In genomic region chr10:5615263-5615820, GRCh38 we compare ENCODE assay signal across 22 cellular contexts. TPM values are rescaled to one million over a fixed set of nuclear protein-coding genes. Genes with fewer than 3 reads are reported as not detected.
A peak's percentile ranks its signal among the peaks of the same experiment; 100 is the strongest.
DNase-seq lines count a peak whose midpoint lies in the region; ATAC-seq and TF ChIP-seq lines count a peak whose summit lies in the region.
"Had no signal": no experiment of that assay in that cellular context is flagged by ENCODE, and none has a peak within 500 bp of the region (broad histone marks: within the 10 kb centered on the region; RNA-seq: fewer than 3 reads in every experiment).

No MANE protein-coding gene starts in this region.

- H3K36me3 ChIP-seq in left ventricle myocardium inferior = no peaks in the 10 kb centered on the region
- H3K36me3 ChIP-seq in heart left ventricle = no peaks in the 10 kb centered on the region
- H3K36me3 ChIP-seq in muscle layer of colon (ENCODE audit: insufficient read depth, low read length) = no peaks in the 10 kb centered on the region
- H3K36me3 ChIP-seq in uterus = no peaks in the 10 kb centered on the region
- H3K36me3 ChIP-seq: pancreas had no signal

- 68 to 80% (median 73%) methylated on average over 8 of the region's 8 CpGs for WGBS in heart left ventricle, 4 donors

- TF ChIP-seq CTCF in left ventricle myocardium inferior (IDR thresholded peaks at IDR 0.05; ENCODE audit: borderline replicate concordance) (no peak), heart left ventricle (IDR thresholded peaks at IDR 0.05) (no peak), epithelial cell of esophagus (IDR thresholded peaks at IDR 0.05; ENCODE audit: insufficient read depth, low read depth, low read length, missing control alignments) (no peak), uterus (IDR thresholded peaks at IDR 0.05) (no peak)

- peaks cover 20% of the 10 kb centered on the region for H3K4me1 ChIP-seq in left ventricle myocardium inferior
- H3K4me1 ChIP-seq in heart left ventricle = peaks cover 0 to 49% (median 7%) of the 10 kb centered on the region in 12 donors
- H3K4me1 ChIP-seq in muscle layer of colon (ENCODE audit: insufficient read depth, low read length) = peaks cover 36% of the 10 kb centered on the region
- peaks cover 0 to 6% of the 10 kb centered on the region in 2 donors for H3K4me1 ChIP-seq in uterus

- intact Hi-C loops in left ventricle myocardium inferior (cut with micrococcal nuclease) = no loop called here
- intact Hi-C loops in heart left ventricle (cut with DNase I) = no loop called here
- intact Hi-C loops in uterus (cut with DNase I; ENCODE audit: low total_unique reads) = no loop called here

- H3K4me3 ChIP-seq in left ventricle myocardium inferior (no peak overlapping the region), heart left ventricle (no peak overlapping the region), epithelial cell of esophagus (ENCODE audit: low read length) (no peak overlapping the region), muscle layer of colon (ENCODE audit: low read depth in 1 of 2, low read length in 2 of 2) (no peak overlapping the region), uterus (no peak overlapping the region)
- H3K4me3 ChIP-seq: mucosa of descending colon, pancreas had no signal

- H3K27me3 ChIP-seq in left ventricle myocardium inferior (ENCODE audit: low read depth) (no peaks in the 10 kb centered on the region), heart left ventricle (no peaks in the 10 kb centered on the region), muscle layer of colon (ENCODE audit: control insufficient read depth in 1 of 2, insufficient read depth in 2 of 2, low read length in 2 of 2) (no peaks in the 10 kb centered on the region), uterus (no peaks in the 10 kb centered on the region)
- H3K27me3 ChIP-seq: pancreas had no signal

- H3K9me3 ChIP-seq in left ventricle myocardium inferior (replicated peaks) = no peaks in the 10 kb centered on the region
- no peaks in the 10 kb centered on the region for H3K9me3 ChIP-seq in heart left ventricle
- no peaks in the 10 kb centered on the region for H3K9me3 ChIP-seq in muscle layer of colon (ENCODE audit: low read length)
- no peaks in the 10 kb centered on the region for H3K9me3 ChIP-seq in uterus
- H3K9me3 ChIP-seq: mucosa of descending colon, pancreas had no signal

- H3K27ac ChIP-seq in left ventricle myocardium inferior (replicated peaks) (peak overlapping the region; percentile 70), heart left ventricle (peak overlapping the region in 4 of 12 donors; percentile 0 to 64 (median 33)), muscle layer of colon (ENCODE audit: low read depth, low read length) (peak overlapping the region; percentile 34), uterus (peak overlapping the region; percentile 34 to 37)
- H3K27ac ChIP-seq: pancreas had no signal

- ATAC-seq in heart left ventricle (no peak), GM18511 (IDR thresholded peaks at IDR 0.05; ENCODE audit: unreplicated experiment) (no peak)
- ATAC-seq: activated T-cell treated with anti-CD3 and anti-CD28 coated beads, Interleukin-2, amount 50 U/mL, for 4 hours; mucosa of descending colon; pancreas had no signal

- no peak for TF ChIP-seq POLR2A in heart left ventricle (IDR thresholded peaks at IDR 0.05)
- TF ChIP-seq POLR2A in uterus (IDR thresholded peaks at IDR 0.05) = no peak

- no peak overlapping the region for H3K9ac ChIP-seq in muscle layer of colon (ENCODE audit: low read length)

- DNase-seq in left ventricle myocardium inferior = no peak
- no peak for DNase-seq in heart left ventricle
- peak; percentile 31 for DNase-seq in epithelial cell of esophagus (ENCODE audit: low read depth)
- no peak for DNase-seq in uterus
- DNase-seq in COLO829 (ENCODE audit: low spot score) = no peak
- DNase-seq in activated CD8-positive, alpha-beta memory T cell treated with anti-CD3 and anti-CD28 coated beads for 24 hours = no peak
- DNase-seq: activated CD4-positive, alpha-beta T cell treated with anti-CD3 and anti-CD28 coated beads, Interleukin-2, amount 50 U/mL, for 48 hours; activated naive CD8-positive, alpha-beta T cell treated with anti-CD3 and anti-CD28 coated beads for 36 hours; activated T-cell treated with anti-CD3 and anti-CD28 coated beads, Interleukin-2, amount 50 U/mL, for 4 hours; CD4-positive, alpha-beta memory T cell; cerebellar nuclear complex; EL; head of caudate nucleus; mucosa of descending colon; NCI-H2107; NCI-H748 treated with DMSO at 0.1 percent for 48 hours; pancreas; stimulated activated CD4-positive, alpha-beta T cell treated with anti-CD3 and anti-CD28 coated beads, Interleukin-4, amount 100 ng/mL, for 1 hour; stimulated activated CD8-positive, alpha-beta memory T cell treated with anti-CD3 and anti-CD28 coated beads, Interleukin-4, amount 100 ng/mL, for 48 hours; SW 1271 had no signal

RNA-seq across cellular contexts. Expression of gene ASB13, which starts 51.1 kb away (rescaled TPM):
- total RNA-seq in left ventricle myocardium inferior (15.6 TPM), heart left ventricle (10 to 100 TPM; 12.0 to 18.6 (median 13.3) TPM), uterus (10 to 100 TPM in 3 of 4 donors, 1 to 10 TPM in 1; 8.7 to 25.7 (median 17.9) TPM)
- polyA plus RNA-seq in heart left ventricle = 10 to 100 TPM in 1 of 2 donors, 1 to 10 TPM in 1; 9.9 to 11.2 TPM
